16 cellular contexts compared by ENCODE assay signal in genomic region chr13:100533588-100534041, GRCh38. TPM values are rescaled to one million over a fixed set of nuclear protein-coding genes. Genes with fewer than 3 reads are reported as not detected.
DNase-seq lines count a peak whose midpoint lies in the region; ATAC-seq lines count a peak whose summit lies in the region.
"Had no signal": no experiment of that assay in that cellular context is flagged by ENCODE, and none has a peak within 500 bp of the region (broad histone marks: within the 10 kb centered on the region; RNA-seq: fewer than 3 reads in every experiment).

No MANE protein-coding gene starts in this region.

- intact Hi-C loops in Right ventricle myocardium superior (cut with DNase I) (no loop called here), cardiac septum (cut with DNase I) (no loop called here)

- DNase-seq in Right ventricle myocardium superior (peak; percentile 24), cardiac septum (ENCODE audit: low spot score) (no peak), NCI-H345 treated with DMSO at 0.1 percent for 48 hours (lab: John Stamatoyannopoulos, UW; ENCODE audit: unreplicated experiment) (peak; percentile 71), left lobe of liver (ENCODE audit: low spot score) (peak; percentile 90), OCI-M2 (lab: John Stamatoyannopoulos, UW; ENCODE audit: unreplicated experiment) (no peak), NCI-H1048 (lab: John Stamatoyannopoulos, UW) (no peak)
- DNase-seq: activated CD4-positive, alpha-beta T cell treated with anti-CD3 and anti-CD28 coated beads, Interleukin-2, amount 50 U/mL, for 1 hour; activated naive CD8-positive, alpha-beta T cell treated with anti-CD3 and anti-CD28 coated beads, Interleukin-2, amount 50 U/mL, for 24 hours; caudate nucleus; NCI-H1436 treated with DMSO at 0.1 percent for 48 hours; SJCRH30; stimulated activated CD4-positive, alpha-beta T cell treated with anti-CD3 and anti-CD28 coated beads, Interleukin-1b, Interleukin-23, amount 100 ng/mL, for 48 hours; testis had no signal

- ATAC-seq in Right ventricle myocardium superior (ENCODE audit: poor library complexity) (no peak), left lobe of liver (peak; percentile 83), HG03280 (IDR thresholded peaks at IDR 0.05; ENCODE audit: unreplicated experiment) (no peak), GM18909 (IDR thresholded peaks at IDR 0.05; ENCODE audit: poor library complexity, unreplicated experiment) (no peak)
- ATAC-seq: activated naive CD8-positive, alpha-beta T cell treated with anti-CD3 and anti-CD28 coated beads, Interleukin-2, amount 50 U/mL, for 24 hours; right cardiac atrium had no signal

RNA-seq across cellular contexts. Expression of gene GGACT, which starts 55.0 kb away (rescaled TPM):
- 1.8 TPM for total RNA-seq in Right ventricle myocardium superior
- 1.7 TPM for total RNA-seq in cardiac septum
- 9.6 TPM for total RNA-seq in left lobe of liver

Comparison
In these comparisons a context has a peak if more than half of its experiments do, and no peak if none do; other contexts are left out.
1. DNase-seq: peak in Right ventricle myocardium superior (single experiment), NCI-H345 treated with DMSO at 0.1 percent for 48 hours (single experiment) and left lobe of liver (single experiment); none in cardiac septum (single experiment), OCI-M2 (single experiment) and NCI-H1048 (single experiment).